ENCODE assay signal across 23 cellular contexts in the genomic region with DNA sequence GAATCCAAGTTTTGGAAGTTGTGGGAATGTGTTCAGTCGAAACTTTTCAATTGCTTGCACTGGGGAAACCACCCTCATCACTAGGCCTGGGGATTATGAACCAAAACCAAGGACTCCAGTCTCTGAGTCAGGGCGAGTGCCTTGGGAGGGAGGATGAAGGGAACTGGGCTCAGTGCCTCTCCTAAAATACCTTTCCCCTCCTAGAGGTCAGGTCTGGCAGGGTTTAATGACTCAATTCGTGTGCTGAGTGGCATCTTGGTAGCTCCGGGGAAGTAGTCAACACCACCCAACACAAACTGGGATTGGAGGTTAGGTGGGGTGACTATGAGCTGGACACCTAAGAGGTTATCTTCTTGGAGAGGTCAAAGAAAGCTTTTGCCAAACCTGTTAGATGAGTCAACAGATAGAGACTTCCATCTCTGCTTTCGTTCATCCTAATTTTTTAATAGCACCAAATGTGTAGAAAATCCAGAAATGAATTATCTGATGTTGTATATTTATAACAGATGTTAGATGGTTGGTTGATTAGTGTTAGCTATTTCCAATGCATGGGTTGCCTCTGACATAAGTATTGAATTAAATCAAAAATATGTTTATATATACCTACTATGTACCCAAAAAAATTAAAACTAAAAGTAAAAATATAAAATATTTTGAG.
DNase-seq lines count a peak whose midpoint lies in the region; ATAC-seq and TF ChIP-seq lines count a peak whose summit lies in the region.
"Had no signal": no experiment of that assay in that cellular context is flagged by ENCODE, and none has a peak within 500 bp of the region (broad histone marks: within the 10 kb centered on the region; RNA-seq: fewer than 3 reads in every experiment).

No MANE protein-coding gene starts in this region.

- TF ChIP-seq CTCF in osteoblast (IDR thresholded peaks at IDR 0.05; ENCODE audit: extremely low read depth, low read depth, low read length) (no peak), stomach (IDR thresholded peaks at IDR 0.05) (no peak), Calu3 (IDR thresholded peaks at IDR 0.05; ENCODE audit: unreplicated experiment) (no peak)

- H3K27ac Mint-ChIP-seq in Calu3 (ENCODE audit: unreplicated experiment) = no peak overlapping the region
- H3K27ac Mint-ChIP-seq: activated CD4-positive, alpha-beta T cell treated with anti-CD3 and anti-CD28 coated beads, Interleukin-2, amount 10 ng/mL, durations not matched to agents 24 days and 14 days; B cell; stimulated activated effector memory CD8-positive, alpha-beta T cell treated with anti-CD3 and anti-CD28 coated beads, Interleukin-12 subunit alpha, Interleukin-12 subunit beta, amount 100 ng/mL, for 72 hours had no signal

- no peaks in the 10 kb centered on the region for H3K9me3 ChIP-seq in esophagus (ENCODE audit: control insufficient read depth in 2 of 2, insufficient read depth in 1 of 2, low read depth in 1 of 2, low read length in 1 of 2)
- no peaks in the 10 kb centered on the region for H3K9me3 ChIP-seq in osteoblast (ENCODE audit: low read depth, low read length)
- H3K9me3 ChIP-seq in stomach = no peaks in the 10 kb centered on the region
- H3K9me3 ChIP-seq: heart right ventricle, right atrium auricular region had no signal

- peaks cover 34% of the 10 kb centered on the region for H3K4me1 Mint-ChIP-seq in Calu3 (ENCODE audit: low read depth, unreplicated experiment)
- H3K4me1 Mint-ChIP-seq: activated CD4-positive, alpha-beta T cell treated with anti-CD3 and anti-CD28 coated beads, Interleukin-2, amount 10 ng/mL, durations not matched to agents 24 days and 14 days; stimulated activated effector memory CD8-positive, alpha-beta T cell treated with anti-CD3 and anti-CD28 coated beads, Interleukin-12 subunit alpha, Interleukin-12 subunit beta, amount 100 ng/mL, for 72 hours had no signal

- H3K4me3 Mint-ChIP-seq in Calu3 (ENCODE audit: low read depth, unreplicated experiment) = no peak overlapping the region
- H3K4me3 Mint-ChIP-seq: activated CD4-positive, alpha-beta T cell treated with anti-CD3 and anti-CD28 coated beads, Interleukin-2, amount 10 ng/mL, durations not matched to agents 24 days and 14 days; B cell; stimulated activated effector memory CD8-positive, alpha-beta T cell treated with anti-CD3 and anti-CD28 coated beads, Interleukin-12 subunit alpha, Interleukin-12 subunit beta, amount 100 ng/mL, for 72 hours had no signal

- H3K36me3 ChIP-seq in esophagus (ENCODE audit: control insufficient read depth in 2 of 2, insufficient read depth in 2 of 2, low read length in 1 of 2) (no peaks in the 10 kb centered on the region), osteoblast (ENCODE audit: insufficient read depth, low read length) (no peaks in the 10 kb centered on the region), stomach (no peaks in the 10 kb centered on the region)
- H3K36me3 ChIP-seq: cardiac muscle cell, heart right ventricle, right atrium auricular region had no signal

- CTCF ChIA-PET in Calu3 (lab: Charles Lee) = no interaction called here

- intact Hi-C loops in stomach (cut with DNase I; ENCODE audit: low total_unique reads) (no loop called here), Calu3 (cut with micrococcal nuclease; ENCODE audit: unreplicated experiment) (no loop called here)

- BruUV-seq in Calu3 (replicated peaks; lab: Mats Ljungman, UMichigan) = no TSS peak

- ATAC-seq in GM19395 (IDR thresholded peaks at IDR 0.05; ENCODE audit: unreplicated experiment) = no peak
- ATAC-seq: heart right ventricle; Panc1; stimulated activated effector memory CD8-positive, alpha-beta T cell treated with anti-CD3 and anti-CD28 coated beads, Interleukin-12 subunit alpha, Interleukin-12 subunit beta, amount 100 ng/mL, for 72 hours had no signal

- H3K27me3 Mint-ChIP-seq in Calu3 (ENCODE audit: unreplicated experiment) = no peaks in the 10 kb centered on the region

- no peak overlapping the region for H3K4me3 ChIP-seq in esophagus (ENCODE audit: low read depth in 1 of 2, low read length in 2 of 2)
- no peak overlapping the region for H3K4me3 ChIP-seq in osteoblast (ENCODE audit: insufficient read depth, low read length)
- H3K4me3 ChIP-seq in stomach = no peak overlapping the region
- H3K4me3 ChIP-seq: cardiac muscle cell, dorsolateral prefrontal cortex, heart right ventricle, lung, right atrium auricular region had no signal

- TF ChIP-seq EP300 in stomach (IDR thresholded peaks at IDR 0.05) = no peak

- H4K20me1 ChIP-seq in osteoblast (ENCODE audit: insufficient read depth, low read length) = no peaks in the 10 kb centered on the region

- peak overlapping the region; percentile 20 for H2AFZ ChIP-seq in osteoblast (ENCODE audit: low read length)

- H3K79me2 ChIP-seq in osteoblast (ENCODE audit: insufficient read depth, low read length) = peaks cover 31% of the 10 kb centered on the region

- peaks cover 36% of the 10 kb centered on the region for H3K36me3 Mint-ChIP-seq in Calu3 (ENCODE audit: insufficient read depth, unreplicated experiment)
- H3K36me3 Mint-ChIP-seq: stimulated activated effector memory CD8-positive, alpha-beta T cell treated with anti-CD3 and anti-CD28 coated beads, Interleukin-12 subunit alpha, Interleukin-12 subunit beta, amount 100 ng/mL, for 72 hours had no signal

- H3K9me3 Mint-ChIP-seq in Calu3 (ENCODE audit: low read depth, unreplicated experiment) = no peaks in the 10 kb centered on the region
- H3K9me3 Mint-ChIP-seq: activated CD4-positive, alpha-beta T cell treated with anti-CD3 and anti-CD28 coated beads, Interleukin-2, amount 10 ng/mL, durations not matched to agents 24 days and 14 days; stimulated activated effector memory CD8-positive, alpha-beta T cell treated with anti-CD3 and anti-CD28 coated beads, Interleukin-12 subunit alpha, Interleukin-12 subunit beta, amount 100 ng/mL, for 72 hours had no signal

- DNase-seq in EL (peak; percentile 50), NCI-H226 (peak; percentile 74), osteoblast (ENCODE audit: insufficient read length, low spot score, missing footprints) (peak; percentile 65), stomach (no peak), Calu3 (no peak)
- no peak for DNase-seq in stimulated activated CD4-positive, alpha-beta T cell treated with anti-CD3 and anti-CD28 coated beads, Interleukin-2, amount 100 ng/mL, for 48 hours
- DNase-seq: activated CD4-positive, alpha-beta T cell treated with anti-CD3 and anti-CD28 coated beads, Interleukin-2, amount 10 ng/mL, durations not matched to agents 24 days and 14 days; activated effector memory CD4-positive, alpha-beta T cell treated with Interleukin-2 at 50 U/mL for 16 hours; dorsolateral prefrontal cortex; erythroblast; heart right ventricle; NCI-H1436; NCI-H2171 treated with DMSO at 0.1 percent for 48 hours; NCI-H774; occipital lobe had no signal

- H3K27me3 ChIP-seq in esophagus (ENCODE audit: control insufficient read depth in 1 of 2, insufficient read depth in 2 of 2, low read length in 2 of 2) (no peaks in the 10 kb centered on the region), osteoblast (ENCODE audit: insufficient read depth, low read length) (no peaks in the 10 kb centered on the region), stomach (no peaks in the 10 kb centered on the region)
- H3K27me3 ChIP-seq: heart right ventricle, right atrium auricular region had no signal

- H3K4me2 ChIP-seq in osteoblast (ENCODE audit: insufficient read depth, low read length) = no peak overlapping the region

- H3K4me1 ChIP-seq in esophagus (ENCODE audit: control insufficient read depth in 2 of 2, insufficient read depth in 2 of 2, low read length in 1 of 2) (no peaks in the 10 kb centered on the region), osteoblast (ENCODE audit: insufficient read depth, low read length) (peaks cover 35% of the 10 kb centered on the region), stomach (peaks cover 0 to 14% (median 12%) of the 10 kb centered on the region in 4 donors)
- H3K4me1 ChIP-seq: right atrium auricular region had no signal

- H3K27ac ChIP-seq in esophagus (ENCODE audit: low read depth in 2 of 2, low read length in 1 of 2) = peak overlapping the region; percentile 13 to 72
- H3K27ac ChIP-seq in osteoblast (ENCODE audit: low read depth, low read length) = peak overlapping the region; percentile 44
- no peak overlapping the region for H3K27ac ChIP-seq in stomach
- H3K27ac ChIP-seq: cardiac muscle cell, dorsolateral prefrontal cortex, heart right ventricle, right atrium auricular region had no signal

- TF ChIP-seq POLR2A in stomach (IDR thresholded peaks at IDR 0.05) = no peak

- WGBS in esophagus, 2 donors = 47 to 58% methylated on average over 5 of the region's 5 CpGs
- WGBS in stomach, 5 donors = 64 to 82% (median 69%) methylated on average over 5 of the region's 5 CpGs

Comparison
In these comparisons a context has a peak if more than half of its experiments do, and no peak if none do; other contexts are left out.
1. DNase-seq: peak in EL (single experiment), NCI-H226 (single experiment) and osteoblast (single experiment); none in stomach (single experiment), stimulated activated CD4-positive, alpha-beta T cell treated with anti-CD3 and anti-CD28 coated beads, Interleukin-2, amount 100 ng/mL, for 48 hours (0 of 2) and Calu3 (single experiment).
2. H3K27ac ChIP-seq: peak in esophagus (2 of 2) and osteoblast (single experiment); none in stomach (0 of 5).